ENCODE assay signal across 8 cellular contexts in genomic region chr13:28659611-28659970, GRCh38. TPM values are rescaled to one million over a fixed set of nuclear protein-coding genes. Genes with fewer than 3 reads are reported as not detected.
DNase-seq lines count a peak whose midpoint lies in the region; ATAC-seq and TF ChIP-seq lines count a peak whose summit lies in the region.

No MANE protein-coding gene starts in this region.

- H3K27ac ChIP-seq in ACC112 (ENCODE audit: low read depth, low read length) (peak overlapping the region; percentile 95), gastrocnemius medialis (peak overlapping the region; percentile 93 to 95 (median 95))

- no peaks in the 10 kb centered on the region for H3K27me3 ChIP-seq in ACC112 (ENCODE audit: insufficient read depth, low read length)
- no peaks in the 10 kb centered on the region for H3K27me3 ChIP-seq in gastrocnemius medialis

- CTCF ChIA-PET in WTC11 (lab: Charles Lee) = interaction anchor here (1.0 to 4.2 kb wide), 6 partner anchors 20 to 336 kb away, joined by 3 to 23 read pairs (median 4); no protein-coding TSS in a partner anchor

- POLR2A ChIA-PET in WTC11 (lab: Charles Lee) = interaction anchor here (0.6 kb wide), 1 partner anchor 27 kb away, joined by 3 read pairs; no protein-coding TSS in a partner anchor

- no peaks in the 10 kb centered on the region for H3K9me3 ChIP-seq in gastrocnemius medialis

- H3K27me3 Mint-ChIP-seq in WTC11 (ENCODE audit: low read depth) = no peaks in the 10 kb centered on the region

- H3K9me3 Mint-ChIP-seq in WTC11 = no peaks in the 10 kb centered on the region

- H3K4me1 ChIP-seq in ACC112 (ENCODE audit: control insufficient read depth, insufficient read depth, low read length, unreplicated experiment) (peaks cover 46% of the 10 kb centered on the region), gastrocnemius medialis (peaks cover 39 to 42% of the 10 kb centered on the region in 2 donors)

- peak overlapping the region; percentile 26; the same call in 1 of the 2 replicates for H3K27ac Mint-ChIP-seq in WTC11

- peaks cover 14% of the 10 kb centered on the region for H3K36me3 Mint-ChIP-seq in WTC11

- no peak for TF ChIP-seq POLR2A in gastrocnemius medialis (IDR thresholded peaks at IDR 0.05)

- H3K4me1 Mint-ChIP-seq in WTC11 = peaks cover 35% of the 10 kb centered on the region

- H3K4me3 ChIP-seq in ACC112 (ENCODE audit: low read depth, low read length) = peak overlapping the region; percentile 99
- peak overlapping the region; percentile 94 for H3K4me3 ChIP-seq in fibroblast of villous mesenchyme (ENCODE audit: low read depth, low read length)
- H3K4me3 ChIP-seq in gastrocnemius medialis = peak overlapping the region; percentile 77 to 92 (median 86)

- peaks cover 76% of the 10 kb centered on the region for H3K79me2 ChIP-seq in ACC112 (ENCODE audit: control insufficient read depth, insufficient read depth, low read length, unreplicated experiment)

- H3K36me3 ChIP-seq in ACC112 (ENCODE audit: insufficient read depth, low read length) = peaks cover 24% of the 10 kb centered on the region
- H3K36me3 ChIP-seq in gastrocnemius medialis = peaks cover 0 to 32% of the 10 kb centered on the region in 2 donors

- ATAC-seq in GM18868 (IDR thresholded peaks at IDR 0.05; ENCODE audit: unreplicated experiment) = peak; percentile 29
- ATAC-seq in HG03175 (IDR thresholded peaks at IDR 0.05; ENCODE audit: unreplicated experiment) = peak; percentile 22
- ATAC-seq in WTC11 = no peak
- peak in 1 of 2 donors; percentile 17 for ATAC-seq in gastrocnemius medialis

- no peak for TF ChIP-seq CTCF in WTC11 (IDR thresholded peaks at IDR 0.05)
- TF ChIP-seq CTCF in fibroblast of villous mesenchyme (IDR thresholded peaks at IDR 0.05; ENCODE audit: insufficient read depth, low read depth, low read length) = no peak
- no peak for TF ChIP-seq CTCF in gastrocnemius medialis (IDR thresholded peaks at IDR 0.05 in 4 of 5, conservative IDR thresholded peaks at IDR 0.05 in 1 of 5)
- TF ChIP-seq CTCF in GM13977 (IDR thresholded peaks at IDR 0.05; ENCODE audit: extremely low read depth, insufficient read depth, missing control alignments) = no peak

- intact Hi-C loops in gastrocnemius medialis (cut with DNase I; ENCODE audit: low total_unique reads) = loop anchor here (1.0 to 10.0 kb wide), 3 partner anchors 59 to 1405 kb away; partner anchors contain the start of genes PAN3, RPL21 and SLC46A3

- in situ Hi-C loops in gastrocnemius medialis (cut with MboI; ENCODE audit: low sequenced_read_pairs in 4 of 4) = loop anchor here in 2 of 4 donors (10.0 to 25.0 kb wide), 2 partner anchors 55 to 522 kb away; partner anchors contain the start of genes PAN3 (in 1 of the 2) and SLC46A3 (in 1 of the 2)
- in situ Hi-C loops in GM13977 (cut with MboI; ENCODE audit: low pct_unique_long_range_greater_than_20kb, low sequenced_read_pairs, unreplicated experiment) = no loop called here

- peak overlapping the region; percentile 92 for H3K4me3 Mint-ChIP-seq in WTC11

- H2AFZ ChIP-seq in ACC112 (ENCODE audit: low read length, unreplicated experiment) = no peak overlapping the region

- no peak for DNase-seq in WTC11 (ENCODE audit: low spot score)
- DNase-seq in fibroblast of villous mesenchyme (ENCODE audit: low read depth) = peak; percentile 81
- DNase-seq in gastrocnemius medialis = no peak
- DNase-seq in GDM1 (lab: John Stamatoyannopoulos, UW) = no peak
- DNase-seq in GM13977 (ENCODE audit: low spot score) = no peak

TF ChIP-seq in WTC11, 78 proteins besides CTCF, POLR2A, EP300 and RAD21:
- TF ChIP-seq ZNF425 (CRISPR knock-in tag; conservative IDR thresholded peaks at IDR 0.05) (no peak), SP1 (CRISPR knock-in tag; conservative IDR thresholded peaks at IDR 0.05) (no peak), NFATC4 (CRISPR knock-in tag; IDR thresholded peaks at IDR 0.05) (no peak), CDX4 (CRISPR knock-in tag; IDR thresholded peaks at IDR 0.05; ENCODE audit: borderline replicate concordance) (no peak), ZMAT4 (CRISPR knock-in tag; IDR thresholded peaks at IDR 0.05) (no peak), E2F5 (CRISPR knock-in tag; IDR thresholded peaks at IDR 0.05) (no peak), ARID4B (CRISPR knock-in tag; IDR thresholded peaks at IDR 0.05; ENCODE audit: borderline replicate concordance) (no peak)

RNA-seq across cellular contexts. Expression of gene POMP, which starts 0.7 kb away (rescaled TPM):
- 90.8 to 95.0 TPM (median 92.2 TPM) in 3 replicates for total RNA-seq in WTC11 (2021)
- 107 and 108 TPM in 2 replicates for total RNA-seq in fibroblast of villous mesenchyme
- 100 to 1,000 TPM; 162 to 188 (median 176) TPM for total RNA-seq in gastrocnemius medialis

RNA-seq across cellular contexts. Expression of gene SLC46A3, which starts 59.2 kb away (rescaled TPM):
- total RNA-seq in WTC11 (2021) = 0.39 to 0.79 TPM (median 0.55 TPM) in 3 replicates
- total RNA-seq in fibroblast of villous mesenchyme = 2.9 and 4.7 TPM in 2 replicates
- 10 to 100 TPM in 2 of 4 donors, 1 to 10 TPM in 2; 6.9 to 18.0 (median 9.8) TPM for total RNA-seq in gastrocnemius medialis
